ENCODE assay signal across 2 cellular contexts in genomic region chr3:15327941-15328340, GRCh38.
TF ChIP-seq lines count a peak whose summit lies in the region.

No MANE protein-coding gene starts in this region.

TF ChIP-seq in liver, 16 proteins besides CTCF, POLR2A, EP300 and RAD21:
- TF ChIP-seq REST (IDR thresholded peaks at IDR 0.05) (no peak), SP1 (IDR thresholded peaks at IDR 0.05) (peak; percentile 10)

TF ChIP-seq in HepG2, 621 proteins besides CTCF, POLR2A, EP300 and RAD21 (continued from another document):
- TF ChIP-seq ZMYM4 (CRISPR knock-in tag; IDR thresholded peaks at IDR 0.05) = no peak
- TF ChIP-seq ZNF703 (CRISPR knock-in tag; IDR thresholded peaks at IDR 0.05; ENCODE audit: borderline replicate concordance) = no peak
- TF ChIP-seq ZNF160 (CRISPR knock-in tag; IDR thresholded peaks at IDR 0.05) = no peak
- no peak for TF ChIP-seq TRAFD1 (CRISPR knock-in tag; IDR thresholded peaks at IDR 0.05; ENCODE audit: borderline replicate concordance)
- no peak for TF ChIP-seq KDM3A (CRISPR knock-in tag; IDR thresholded peaks at IDR 0.05; ENCODE audit: low read depth)
- no peak for TF ChIP-seq HNF1A (IDR thresholded peaks at IDR 0.05; ENCODE audit: low read depth)
- TF ChIP-seq HNF1A (CRISPR knock-in tag; IDR thresholded peaks at IDR 0.05; ENCODE audit: borderline replicate concordance) = no peak
